In genomic region chr6:33416386-33417126, GRCh38 we compare ENCODE assay signal across 8 cellular contexts.
A peak's percentile ranks its signal among the peaks of the same experiment; 100 is the strongest.
DNase-seq lines count a peak whose midpoint lies in the region; ATAC-seq lines count a peak whose summit lies in the region.

No MANE protein-coding gene starts in this region.

- H3K9me3 Mint-ChIP-seq in memory B cell, result no peaks in the 10 kb centered on the region

- ATAC-seq in memory B cell (ENCODE audit: low read depth), result no peak

- peaks cover 49% of the 10 kb centered on the region for H3K4me1 Mint-ChIP-seq in memory B cell

- no peaks in the 10 kb centered on the region for H3K9me3 ChIP-seq in adipocyte (ENCODE audit: control insufficient read depth, low read length)

- H3K4me3 ChIP-seq in adipocyte (ENCODE audit: low read length), result peak overlapping the region; percentile 92

- H3K27me3 Mint-ChIP-seq in memory B cell, result no peaks in the 10 kb centered on the region

- peaks cover 38% of the 10 kb centered on the region for H3K36me3 ChIP-seq in adipocyte (ENCODE audit: control insufficient read depth, insufficient read depth, low read length, severe bottlenecking)

- peak overlapping the region; percentile 90 for H3K9ac ChIP-seq in adipocyte (ENCODE audit: low read length)

- H3K4me3 Mint-ChIP-seq in memory B cell, result peak overlapping the region; percentile 91

- no peaks in the 10 kb centered on the region for H3K27me3 ChIP-seq in adipocyte (replicated peaks; ENCODE audit: control insufficient read depth, insufficient read depth, low read length)

- DNase-seq in stimulated activated CD4-positive, alpha-beta T cell treated with anti-CD3 and anti-CD28 coated beads, Interleukin-4, amount 100 ng/mL, for 24 hours, result peak; percentile 54
- no peak for DNase-seq in stimulated activated CD4-positive, alpha-beta T cell treated with anti-CD3 and anti-CD28 coated beads, Interleukin-12 subunit alpha, Interleukin-12 subunit beta, amount 100 ng/mL, for 4 hours
- DNase-seq in adipocyte (ENCODE audit: low read depth), result peak; percentile 34
- DNase-seq in memory B cell (ENCODE audit: low spot score in 2 of 2), result no peak
- DNase-seq in superior temporal gyrus (ENCODE audit: extremely low spot score), result no peak
- no peak for DNase-seq in globus pallidus (ENCODE audit: low spot score)
- DNase-seq in COR-L47 (lab: John Stamatoyannopoulos, UW), result no peak
- no peak for DNase-seq in kidney glomerular epithelial cell (lab: John Stamatoyannopoulos, UW)

- H3K4me1 ChIP-seq in adipocyte (ENCODE audit: control insufficient read depth, insufficient read depth, low read length), result peaks cover 47% of the 10 kb centered on the region

- peak overlapping the region; percentile 92 for H3K27ac Mint-ChIP-seq in memory B cell

- peaks cover 22% of the 10 kb centered on the region for H3K36me3 Mint-ChIP-seq in memory B cell

Comparison
In these comparisons a context has a peak if more than half of its experiments do, and no peak if none do; other contexts are left out.
1. DNase-seq: peak in stimulated activated CD4-positive, alpha-beta T cell treated with anti-CD3 and anti-CD28 coated beads, Interleukin-4, amount 100 ng/mL, for 24 hours (single experiment) and adipocyte (single experiment); none in stimulated activated CD4-positive, alpha-beta T cell treated with anti-CD3 and anti-CD28 coated beads, Interleukin-12 subunit alpha, Interleukin-12 subunit beta, amount 100 ng/mL, for 4 hours (single experiment), memory B cell (0 of 2), superior temporal gyrus (single experiment), globus pallidus (single experiment), COR-L47 (single experiment) and kidney glomerular epithelial cell (single experiment).